22 cellular contexts compared by ENCODE assay signal in genomic region chr11:64096835-64097234, GRCh38.
A peak's percentile ranks its signal among the peaks of the same experiment; 100 is the strongest.
DNase-seq lines count a peak whose midpoint lies in the region; ATAC-seq and FAIRE-seq lines count a peak whose summit lies in the region.
"Had no signal": no experiment of that assay in that cellular context is flagged by ENCODE, and none has a peak within 500 bp of the region (broad histone marks: within the 10 kb centered on the region; RNA-seq: fewer than 3 reads in every experiment).

No MANE protein-coding gene starts in this region.

- no peak for FAIRE-seq in RCC 7860 (lab: Jason Lieb, UNC)
- FAIRE-seq: H54, keratinocyte had no signal

- no peaks in the 10 kb centered on the region for H3K4me1 Mint-ChIP-seq in stimulated activated memory B cell treated with anti-CD40 and anti-IgM and Interleukin-4, amounts not matched to agents 10 μg/mL and 1 μg/mL and 100 μg/mL, for 72 hours
- H3K4me1 Mint-ChIP-seq: activated naive CD4-positive, alpha-beta T cell treated with anti-CD3 and anti-CD28 coated beads, Interleukin-2, amount 50 U/mL, for 24 hours had no signal

- no peaks in the 10 kb centered on the region for H3K36me3 Mint-ChIP-seq in stimulated activated memory B cell treated with anti-CD40 and anti-IgM and Interleukin-4, amounts not matched to agents 10 μg/mL and 1 μg/mL and 100 μg/mL, for 72 hours
- H3K36me3 Mint-ChIP-seq: activated naive CD4-positive, alpha-beta T cell treated with anti-CD3 and anti-CD28 coated beads, Interleukin-2, amount 50 U/mL, for 24 hours; CD8-positive, alpha-beta T cell; naive B cell had no signal

- H3K27me3 Mint-ChIP-seq in stimulated activated memory B cell treated with anti-CD40 and anti-IgM and Interleukin-4, amounts not matched to agents 10 μg/mL and 1 μg/mL and 100 μg/mL, for 72 hours: peaks cover 15% of the 10 kb centered on the region
- H3K27me3 Mint-ChIP-seq: activated naive CD4-positive, alpha-beta T cell treated with anti-CD3 and anti-CD28 coated beads, Interleukin-2, amount 50 U/mL, for 24 hours; naive B cell had no signal

- H3K4me3 Mint-ChIP-seq in stimulated activated memory B cell treated with anti-CD40 and anti-IgM and Interleukin-4, amounts not matched to agents 10 μg/mL and 1 μg/mL and 100 μg/mL, for 72 hours: no peak overlapping the region
- H3K4me3 Mint-ChIP-seq: activated naive CD4-positive, alpha-beta T cell treated with anti-CD3 and anti-CD28 coated beads, Interleukin-2, amount 50 U/mL, for 24 hours; activated T-cell treated with anti-CD3 and anti-CD28 coated beads, Interleukin-2, amount 50 U/mL, for 72 hours; CD8-positive, alpha-beta T cell; naive B cell had no signal

- H3K27ac Mint-ChIP-seq in stimulated activated memory B cell treated with anti-CD40 and anti-IgM and Interleukin-4, amounts not matched to agents 10 μg/mL and 1 μg/mL and 100 μg/mL, for 72 hours: no peak overlapping the region
- H3K27ac Mint-ChIP-seq: activated naive CD4-positive, alpha-beta T cell treated with anti-CD3 and anti-CD28 coated beads, Interleukin-2, amount 50 U/mL, for 24 hours; activated T-cell treated with anti-CD3 and anti-CD28 coated beads, Interleukin-2, amount 50 U/mL, for 72 hours; CD8-positive, alpha-beta T cell; naive B cell had no signal

- no peaks in the 10 kb centered on the region for H3K9me3 Mint-ChIP-seq in stimulated activated memory B cell treated with anti-CD40 and anti-IgM and Interleukin-4, amounts not matched to agents 10 μg/mL and 1 μg/mL and 100 μg/mL, for 72 hours
- H3K9me3 Mint-ChIP-seq: activated naive CD4-positive, alpha-beta T cell treated with anti-CD3 and anti-CD28 coated beads, Interleukin-2, amount 50 U/mL, for 24 hours; activated T-cell treated with anti-CD3 and anti-CD28 coated beads, Interleukin-2, amount 50 U/mL, for 72 hours; CD8-positive, alpha-beta T cell; naive B cell had no signal

- peak overlapping the region; percentile 95 for H3K27ac ChIP-seq in cingulate gyrus (ENCODE audit: low read depth, low read length)
- H3K27ac ChIP-seq: ascending aorta had no signal

- DNase-seq in DMS79 (lab: John Stamatoyannopoulos, UW) (peak; percentile 72), NCI-H2029 treated with DMSO at 0.1 percent for 48 hours (lab: John Stamatoyannopoulos, UW) (peak; percentile 46), NCI-H2196 (lab: John Stamatoyannopoulos, UW; ENCODE audit: unreplicated experiment) (no peak), RCC 7860 (ENCODE audit: low spot score) (no peak), OCI-M1 (lab: John Stamatoyannopoulos, UW) (no peak)
- DNase-seq: activated CD4-positive, alpha-beta T cell treated with anti-CD3 and anti-CD28 coated beads for 1 hour; activated T-cell treated with anti-CD3 and anti-CD28 coated beads, Interleukin-2, amount 50 U/mL, for 72 hours; CD8-positive, alpha-beta T cell; DND-41; effector CD4-positive, alpha-beta T cell; KBM-7; mesenchymal stem cell; naive B cell; NCI-H2227 treated with DMSO at 0.1 percent for 48 hours had no signal

- peak; percentile 5 for ATAC-seq in stimulated activated memory B cell treated with anti-CD40 and anti-IgM and Interleukin-4, amounts not matched to agents 10 μg/mL and 1 μg/mL and 100 μg/mL, for 72 hours
- no peak for ATAC-seq in HG03460 (IDR thresholded peaks at IDR 0.05; ENCODE audit: unreplicated experiment)
- ATAC-seq: activated T-cell treated with anti-CD3 and anti-CD28 coated beads, Interleukin-2, amount 50 U/mL, for 72 hours; CD8-positive, alpha-beta T cell; gastroesophageal sphincter had no signal

Comparison
In these comparisons a context has a peak if more than half of its experiments do, and no peak if none do; other contexts are left out.
1. DNase-seq: peak in DMS79 (single experiment) and NCI-H2029 treated with DMSO at 0.1 percent for 48 hours (single experiment); none in NCI-H2196 (single experiment), RCC 7860 (single experiment) and OCI-M1 (single experiment).